In genomic region chr9:26945591-26945990, GRCh38 we compare ENCODE assay signal across 9 cellular contexts. TPM values are rescaled to one million over a fixed set of nuclear protein-coding genes. Genes with fewer than 3 reads are reported as not detected.
A peak's percentile ranks its signal among the peaks of the same experiment; 100 is the strongest.
DNase-seq lines count a peak whose midpoint lies in the region; ATAC-seq, FAIRE-seq and TF ChIP-seq lines count a peak whose summit lies in the region.
"Had no signal": no experiment of that assay in that cellular context is flagged by ENCODE, and none has a peak within 500 bp of the region (broad histone marks: within the 10 kb centered on the region; RNA-seq: fewer than 3 reads in every experiment).

No MANE protein-coding gene starts in this region.

- no peaks in the 10 kb centered on the region for H3K9me1 ChIP-seq in keratinocyte (ENCODE audit: control insufficient read depth, extremely low read depth, insufficient read depth, low read length)

- no peak for ATAC-seq in activated naive CD4-positive, alpha-beta T cell treated with anti-CD3 and anti-CD28 coated beads, Interleukin-2, amount 50 U/mL, for 72 hours
- ATAC-seq in HG03159 (IDR thresholded peaks at IDR 0.05; ENCODE audit: unreplicated experiment), result no peak
- ATAC-seq in HG02623 (IDR thresholded peaks at IDR 0.05; ENCODE audit: unreplicated experiment), result no peak

- no peaks in the 10 kb centered on the region for H3K9me3 Mint-ChIP-seq in activated naive CD4-positive, alpha-beta T cell treated with anti-CD3 and anti-CD28 coated beads, Interleukin-2, amount 10 ng/mL, durations not matched to agents 7 days and 5 days
- no peaks in the 10 kb centered on the region for H3K9me3 Mint-ChIP-seq in activated naive CD4-positive, alpha-beta T cell treated with anti-CD3 and anti-CD28 coated beads, Interleukin-2, amount 50 U/mL, for 72 hours
- no peaks in the 10 kb centered on the region for H3K9me3 Mint-ChIP-seq in type B pancreatic cell

- H3K4me1 Mint-ChIP-seq in activated naive CD4-positive, alpha-beta T cell treated with anti-CD3 and anti-CD28 coated beads, Interleukin-2, amount 10 ng/mL, durations not matched to agents 7 days and 5 days, result peaks cover 57% of the 10 kb centered on the region
- H3K4me1 Mint-ChIP-seq in type B pancreatic cell (ENCODE audit: unreplicated experiment), result peaks cover 23% of the 10 kb centered on the region

- peak overlapping the region; percentile 95 for H3K27ac Mint-ChIP-seq in activated naive CD4-positive, alpha-beta T cell treated with anti-CD3 and anti-CD28 coated beads, Interleukin-2, amount 10 ng/mL, durations not matched to agents 7 days and 5 days
- peak overlapping the region; percentile 97 to 100 for H3K27ac Mint-ChIP-seq in activated naive CD4-positive, alpha-beta T cell treated with anti-CD3 and anti-CD28 coated beads, Interleukin-2, amount 50 U/mL, for 72 hours
- H3K27ac Mint-ChIP-seq in type B pancreatic cell, result peak overlapping the region; percentile 100

- peaks cover 3% of the 10 kb centered on the region for H3K27me3 Mint-ChIP-seq in activated naive CD4-positive, alpha-beta T cell treated with anti-CD3 and anti-CD28 coated beads, Interleukin-2, amount 10 ng/mL, durations not matched to agents 7 days and 5 days
- H3K27me3 Mint-ChIP-seq in type B pancreatic cell, result no peaks in the 10 kb centered on the region

- TF ChIP-seq CTCF in keratinocyte (optimal IDR thresholded peaks at IDR 0.05 in 1 of 3, IDR thresholded peaks at IDR 0.05 in 1 of 3, conservative IDR thresholded peaks at IDR 0.05 in 1 of 3; ENCODE audit: extremely low read depth in 1 of 3, insufficient read depth in 2 of 3, low read length in 3 of 3), result no peak
- no peak for TF ChIP-seq CTCF in type B pancreatic cell (conservative IDR thresholded peaks at IDR 0.05)

- no peak for DNase-seq in activated naive CD4-positive, alpha-beta T cell treated with anti-CD3 and anti-CD28 coated beads, Interleukin-2, amount 10 ng/mL, durations not matched to agents 7 days and 5 days
- no peak for DNase-seq in activated naive CD4-positive, alpha-beta T cell treated with Interleukin-2 at 50 U/mL for 16 hours
- no peak for DNase-seq in activated naive CD4-positive, alpha-beta T cell treated with anti-CD3 and anti-CD28 coated beads, Interleukin-2, amount 50 U/mL, for 72 hours (ENCODE audit: low spot score in 2 of 2)
- no peak for DNase-seq in keratinocyte (ENCODE audit: low read depth, low spot score)
- DNase-seq in type B pancreatic cell (ENCODE audit: extremely low spot score, unreplicated experiment), result no peak
- DNase-seq in DMS153 (lab: John Stamatoyannopoulos, UW), result no peak

- peaks cover 0 to 3% of the 10 kb centered on the region in 2 experiments for H3K36me3 ChIP-seq in keratinocyte (ENCODE audit: control insufficient read depth in 2 of 2, extremely low read depth in 1 of 2, insufficient read depth in 2 of 2, low read length in 2 of 2)

- H3K4me3 ChIP-seq in keratinocyte (ENCODE audit: control insufficient read depth in 2 of 3, extremely low read depth in 1 of 3, insufficient read depth in 2 of 3, low read depth in 1 of 3, low read length in 3 of 3), result peak overlapping the region; percentile 83 to 86 (median 85)

- peak overlapping the region; percentile 99 for H3K27ac ChIP-seq in keratinocyte (ENCODE audit: control insufficient read depth, insufficient read depth, low read length)

- peaks cover 27% of the 10 kb centered on the region for H3K36me3 Mint-ChIP-seq in activated naive CD4-positive, alpha-beta T cell treated with anti-CD3 and anti-CD28 coated beads, Interleukin-2, amount 10 ng/mL, durations not matched to agents 7 days and 5 days
- H3K36me3 Mint-ChIP-seq in activated naive CD4-positive, alpha-beta T cell treated with anti-CD3 and anti-CD28 coated beads, Interleukin-2, amount 50 U/mL, for 72 hours, result peaks cover 26 to 37% of the 10 kb centered on the region in 2 donors
- H3K36me3 Mint-ChIP-seq in type B pancreatic cell, result peaks cover 14% of the 10 kb centered on the region

- CTCF ChIA-PET in activated naive CD4-positive, alpha-beta T cell treated with anti-CD3 and anti-CD28 coated beads, Interleukin-2, amount 10 ng/mL, durations not matched to agents 7 days and 5 days (lab: Charles Lee), result interaction anchor here (0.5 kb wide), 1 partner anchor 55 kb away, joined by 3 read pairs; no protein-coding TSS in a partner anchor

- H4K20me1 ChIP-seq in keratinocyte (ENCODE audit: control insufficient read depth, extremely low read depth, insufficient read depth, low read length), result no peaks in the 10 kb centered on the region

- H3K79me2 ChIP-seq in keratinocyte (ENCODE audit: control insufficient read depth, insufficient read depth, low read length), result peaks cover 64% of the 10 kb centered on the region

- H3K27me3 ChIP-seq in keratinocyte (ENCODE audit: control insufficient read depth, extremely low read depth, insufficient read depth, low read length), result no peaks in the 10 kb centered on the region

- no peaks in the 10 kb centered on the region for H3K9me3 ChIP-seq in keratinocyte (ENCODE audit: control insufficient read depth, low read depth, low read length)

- peak overlapping the region; percentile 99 for H3K9ac ChIP-seq in keratinocyte (ENCODE audit: control insufficient read depth, extremely low read depth, insufficient read depth, low read length)

- H3K4me2 ChIP-seq in keratinocyte (ENCODE audit: control insufficient read depth, extremely low read depth, insufficient read depth, low read depth, low read length), result peak overlapping the region; percentile 99

- no peak for FAIRE-seq in keratinocyte (lab: Jason Lieb, UNC)
- FAIRE-seq: G401.6 had no signal

- H3K4me3 Mint-ChIP-seq in activated naive CD4-positive, alpha-beta T cell treated with anti-CD3 and anti-CD28 coated beads, Interleukin-2, amount 10 ng/mL, durations not matched to agents 7 days and 5 days, result peak overlapping the region; percentile 86
- peak overlapping the region; percentile 98 for H3K4me3 Mint-ChIP-seq in type B pancreatic cell

- dilution Hi-C loops in keratinocyte (cut with MboI; ENCODE audit: extremely low pct_ligation_motif_present, low sequenced_read_pairs), result no loop called here

- H2AFZ ChIP-seq in keratinocyte (ENCODE audit: control insufficient read depth, low read length), result no peak overlapping the region

- peaks cover 19% of the 10 kb centered on the region for H3K4me1 ChIP-seq in keratinocyte (ENCODE audit: control insufficient read depth, extremely low read depth, insufficient read depth, low read length)

RNA-seq across cellular contexts. Expression of gene PLAA, which starts 1.5 kb away (rescaled TPM):
- 10 to 100 TPM; 31.5 to 52.6 TPM for total RNA-seq in activated naive CD4-positive, alpha-beta T cell treated with anti-CD3 and anti-CD28 coated beads, Interleukin-2, amount 50 U/mL, for 72 hours
- 15.0 to 30.3 TPM (median 25.3 TPM) in 3 replicates for polyA plus RNA-seq in keratinocyte
- polyA plus RNA-seq in keratinocyte (2011; ENCODE audit: low read depth), result 147 TPM
- 20.4 and 29.9 TPM in 2 replicates for polyA plus RNA-seq in keratinocyte (2011; cell fraction: cytosol; rRNA removed)
- 23.1 and 33.2 TPM in 2 replicates for polyA plus RNA-seq in keratinocyte (2011; cell fraction: nucleus; rRNA removed)
- 30.4 and 31.7 TPM in 2 replicates for polyA plus RNA-seq in keratinocyte (2012; ENCODE audit: low replicate concordance)
- polyA minus RNA-seq in keratinocyte, result 13.7 to 41.7 TPM (median 16.1 TPM) in 3 replicates
- polyA minus RNA-seq in keratinocyte (2011; cell fraction: cytosol; rRNA and poly(A)+ RNA removed), result 28.2 TPM
- polyA minus RNA-seq in keratinocyte (2011; cell fraction: nucleus; rRNA and poly(A)+ RNA removed), result 19.6 and 31.6 TPM in 2 replicates
- total RNA-seq in type B pancreatic cell (ENCODE audit: low replicate concordance), result 29.3 and 32.5 TPM in 2 replicates

RNA-seq across cellular contexts. Expression of gene IFT74, which starts 10.6 kb away (rescaled TPM):
- total RNA-seq in activated naive CD4-positive, alpha-beta T cell treated with anti-CD3 and anti-CD28 coated beads, Interleukin-2, amount 50 U/mL, for 72 hours, result 1 to 10 TPM; 8.9 to 9.3 TPM
- polyA plus RNA-seq in keratinocyte, result 8.7 to 12.9 TPM (median 9.1 TPM) in 3 replicates
- polyA plus RNA-seq in keratinocyte (2011; ENCODE audit: low read depth), result 26.8 TPM
- 7.6 and 12.3 TPM in 2 replicates for polyA plus RNA-seq in keratinocyte (2011; cell fraction: cytosol; rRNA removed)
- 9.0 and 12.0 TPM in 2 replicates for polyA plus RNA-seq in keratinocyte (2011; cell fraction: nucleus; rRNA removed)
- polyA plus RNA-seq in keratinocyte (2012; ENCODE audit: low replicate concordance), result 8.7 and 11.6 TPM in 2 replicates
- 5.1 to 11.1 TPM (median 8.2 TPM) in 3 replicates for polyA minus RNA-seq in keratinocyte
- polyA minus RNA-seq in keratinocyte (2011; cell fraction: cytosol; rRNA and poly(A)+ RNA removed), result 6.3 TPM
- polyA minus RNA-seq in keratinocyte (2011; cell fraction: nucleus; rRNA and poly(A)+ RNA removed), result 7.1 and 15.3 TPM in 2 replicates
- 15.5 and 19.3 TPM in 2 replicates for total RNA-seq in type B pancreatic cell (ENCODE audit: low replicate concordance)

RNA-seq across cellular contexts. Expression of gene CAAP1, which starts 53.0 kb away (rescaled TPM):
- 10 to 100 TPM; 10.5 to 21.7 TPM for total RNA-seq in activated naive CD4-positive, alpha-beta T cell treated with anti-CD3 and anti-CD28 coated beads, Interleukin-2, amount 50 U/mL, for 72 hours
- polyA plus RNA-seq in keratinocyte, result 7.4 to 14.4 TPM (median 9.0 TPM) in 3 replicates
- 35.7 TPM for polyA plus RNA-seq in keratinocyte (2011; ENCODE audit: low read depth)
- polyA plus RNA-seq in keratinocyte (2011; cell fraction: cytosol; rRNA removed), result 9.2 and 14.5 TPM in 2 replicates
- polyA plus RNA-seq in keratinocyte (2011; cell fraction: nucleus; rRNA removed), result 8.5 and 12.6 TPM in 2 replicates
- polyA plus RNA-seq in keratinocyte (2012; ENCODE audit: low replicate concordance), result 9.7 and 10.3 TPM in 2 replicates
- 0.98 to 4.8 TPM (median 2.6 TPM) in 3 replicates for polyA minus RNA-seq in keratinocyte
- 12.5 TPM for polyA minus RNA-seq in keratinocyte (2011; cell fraction: cytosol; rRNA and poly(A)+ RNA removed)
- 5.9 and 7.6 TPM in 2 replicates for polyA minus RNA-seq in keratinocyte (2011; cell fraction: nucleus; rRNA and poly(A)+ RNA removed)
- 18.2 and 20.2 TPM in 2 replicates for total RNA-seq in type B pancreatic cell (ENCODE audit: low replicate concordance)

RNA-seq across cellular contexts. Expression of gene LRRC19, which starts 59.9 kb away (rescaled TPM):
- not detected for total RNA-seq in activated naive CD4-positive, alpha-beta T cell treated with anti-CD3 and anti-CD28 coated beads, Interleukin-2, amount 50 U/mL, for 72 hours
- not detected in 3 replicates for polyA plus RNA-seq in keratinocyte
- polyA plus RNA-seq in keratinocyte (2011; ENCODE audit: low read depth), result not detected
- polyA plus RNA-seq in keratinocyte (2011; cell fraction: cytosol; rRNA removed), result not detected in 2 replicates
- polyA plus RNA-seq in keratinocyte (2011; cell fraction: nucleus; rRNA removed), result not detected in 2 replicates
- 0.06 TPM in 1 of 2 replicates, not detected in the other for polyA plus RNA-seq in keratinocyte (2012; ENCODE audit: low replicate concordance)
- polyA minus RNA-seq in keratinocyte, result not detected in 3 replicates
- polyA minus RNA-seq in keratinocyte (2011; cell fraction: cytosol; rRNA and poly(A)+ RNA removed), result not detected
- not detected in 2 replicates for polyA minus RNA-seq in keratinocyte (2011; cell fraction: nucleus; rRNA and poly(A)+ RNA removed)
- total RNA-seq in type B pancreatic cell (ENCODE audit: low replicate concordance), result 0.29 and 0.74 TPM in 2 replicates
